ENCODE assay signal across 10 cellular contexts in genomic region chr15:56798639-56799038, GRCh38.
A peak's percentile ranks its signal among the peaks of the same experiment; 100 is the strongest.
DNase-seq lines count a peak whose midpoint lies in the region; ATAC-seq and FAIRE-seq lines count a peak whose summit lies in the region.
"Had no signal": no experiment of that assay in that cellular context is flagged by ENCODE, and none has a peak within 500 bp of the region (broad histone marks: within the 10 kb centered on the region; RNA-seq: fewer than 3 reads in every experiment).

No MANE protein-coding gene starts in this region.

- ATAC-seq in HG02759 (IDR thresholded peaks at IDR 0.05; ENCODE audit: unreplicated experiment): peak; percentile 95
- ATAC-seq in Right ventricle myocardium inferior: no peak

- intact Hi-C loops in Right ventricle myocardium inferior (cut with DNase I): loop anchor here (10.0 kb wide), 1 partner anchor 134 kb away; no protein-coding TSS in a partner anchor

- peak; percentile 65 for DNase-seq in activated effector memory CD4-positive, alpha-beta T cell treated with anti-CD3 and anti-CD28 coated beads, Interleukin-2, amount 50 U/mL, for 16 hours
- no peak for DNase-seq in activated effector memory CD4-positive, alpha-beta T cell treated with Interleukin-2 at 50 U/mL for 16 hours
- peak; percentile 91 for DNase-seq in RCC 7860 (ENCODE audit: low spot score)
- DNase-seq in stimulated activated CD8-positive, alpha-beta memory T cell treated with anti-CD3 and anti-CD28 coated beads, Interleukin-2, amount 100 ng/mL, for 48 hours (ENCODE audit: low read depth in 2 of 2): peak; percentile 16 to 24
- DNase-seq in DMS114 treated with DMSO at 0.1 percent for 48 hours (lab: John Stamatoyannopoulos, UW; ENCODE audit: unreplicated experiment): no peak
- no peak for DNase-seq in Right ventricle myocardium inferior (ENCODE audit: missing footprints)
- DNase-seq in Ammon's horn (ENCODE audit: low spot score): no peak
- DNase-seq: naive B cell, T1000 had no signal

- FAIRE-seq in RCC 7860 (lab: Jason Lieb, UNC): peak; percentile 92

Comparison
In these comparisons a context has a peak if more than half of its experiments do, and no peak if none do; other contexts are left out.
1. DNase-seq: peak in activated effector memory CD4-positive, alpha-beta T cell treated with anti-CD3 and anti-CD28 coated beads, Interleukin-2, amount 50 U/mL, for 16 hours (single experiment), RCC 7860 (single experiment) and stimulated activated CD8-positive, alpha-beta memory T cell treated with anti-CD3 and anti-CD28 coated beads, Interleukin-2, amount 100 ng/mL, for 48 hours (2 of 2); none in activated effector memory CD4-positive, alpha-beta T cell treated with Interleukin-2 at 50 U/mL for 16 hours (single experiment), DMS114 treated with DMSO at 0.1 percent for 48 hours (single experiment), Right ventricle myocardium inferior (single experiment) and Ammon's horn (single experiment).